Comparison of ENCODE assay signal across 8 cellular contexts in genomic region chr17:30831257-30831656, GRCh38. TPM values are rescaled to one million over a fixed set of nuclear protein-coding genes. Genes with fewer than 3 reads are reported as not detected.
DNase-seq lines count a peak whose midpoint lies in the region; ATAC-seq, FAIRE-seq and TF ChIP-seq lines count a peak whose summit lies in the region.

No MANE protein-coding gene starts in this region.

- H3K36me3 ChIP-seq in KOPT-K1 (ENCODE audit: insufficient read depth, low read length) (peaks cover 25% of the 10 kb centered on the region), keratinocyte (ENCODE audit: control insufficient read depth in 2 of 2, extremely low read depth in 1 of 2, insufficient read depth in 2 of 2, low read length in 2 of 2) (no peaks in the 10 kb centered on the region)

- H3K9ac ChIP-seq in keratinocyte (ENCODE audit: control insufficient read depth, extremely low read depth, insufficient read depth, low read length): peak overlapping the region; percentile 95

- no peak for TF ChIP-seq CTCF in keratinocyte (optimal IDR thresholded peaks at IDR 0.05 in 1 of 3, IDR thresholded peaks at IDR 0.05 in 1 of 3, conservative IDR thresholded peaks at IDR 0.05 in 1 of 3; ENCODE audit: extremely low read depth in 1 of 3, insufficient read depth in 2 of 3, low read length in 3 of 3)

- dilution Hi-C loops in keratinocyte (cut with MboI; ENCODE audit: extremely low pct_ligation_motif_present, low sequenced_read_pairs): no loop called here

- peak overlapping the region; percentile 99 for H2AFZ ChIP-seq in keratinocyte (ENCODE audit: control insufficient read depth, low read length)

- H3K27ac ChIP-seq in KOPT-K1 (ENCODE audit: low read depth, low read length, poor library complexity, severe bottlenecking): peak overlapping the region; percentile 93
- H3K27ac ChIP-seq in keratinocyte (ENCODE audit: control insufficient read depth, insufficient read depth, low read length): peak overlapping the region; percentile 79
- H3K27ac ChIP-seq in substantia nigra (ENCODE audit: low read depth, low read length, poor library complexity, severe bottlenecking): peak overlapping the region; percentile 49

- no peaks in the 10 kb centered on the region for H3K9me1 ChIP-seq in keratinocyte (ENCODE audit: control insufficient read depth, extremely low read depth, insufficient read depth, low read length)

- no peak for FAIRE-seq in keratinocyte (lab: Jason Lieb, UNC)

- no peaks in the 10 kb centered on the region for H4K20me1 ChIP-seq in keratinocyte (ENCODE audit: control insufficient read depth, extremely low read depth, insufficient read depth, low read length)

- no peak for ATAC-seq in GM18511 (IDR thresholded peaks at IDR 0.05; ENCODE audit: unreplicated experiment)

- H3K4me1 ChIP-seq in keratinocyte (ENCODE audit: control insufficient read depth, extremely low read depth, insufficient read depth, low read length): peaks cover 9% of the 10 kb centered on the region

- no peaks in the 10 kb centered on the region for H3K27me3 ChIP-seq in keratinocyte (ENCODE audit: control insufficient read depth, extremely low read depth, insufficient read depth, low read length)

- H3K9me3 ChIP-seq in KOPT-K1 (ENCODE audit: insufficient read depth, low read length, poor library complexity, severe bottlenecking): no peaks in the 10 kb centered on the region
- H3K9me3 ChIP-seq in keratinocyte (ENCODE audit: control insufficient read depth, low read depth, low read length): no peaks in the 10 kb centered on the region

- DNase-seq in ELR (ENCODE audit: low read depth) (peak; percentile 27), astrocyte of the hippocampus (ENCODE audit: low read depth, low spot score) (peak; percentile 29), keratinocyte (ENCODE audit: low read depth, low spot score) (no peak), substantia nigra (lab: John Stamatoyannopoulos, UW) (no peak), COLO829 (ENCODE audit: low spot score) (no peak)
- DNase-seq in stimulated activated CD8-positive, alpha-beta memory T cell treated with anti-CD3 and anti-CD28 coated beads, Interleukin-4, amount 100 ng/mL, for 48 hours: no peak

- peak overlapping the region; percentile 66 to 95 (median 94) for H3K4me3 ChIP-seq in keratinocyte (ENCODE audit: control insufficient read depth in 2 of 3, extremely low read depth in 1 of 3, insufficient read depth in 2 of 3, low read depth in 1 of 3, low read length in 3 of 3)

- peak overlapping the region; percentile 69 for H3K4me2 ChIP-seq in keratinocyte (ENCODE audit: control insufficient read depth, extremely low read depth, insufficient read depth, low read depth, low read length)

- peaks cover 17% of the 10 kb centered on the region for H3K79me2 ChIP-seq in keratinocyte (ENCODE audit: control insufficient read depth, insufficient read depth, low read length)

RNA-seq across cellular contexts. Expression of gene ATAD5, which starts 0.5 kb away (rescaled TPM):
- polyA plus RNA-seq in keratinocyte: 0.50 to 2.2 TPM (median 1.6 TPM) in 3 replicates
- 0.41 TPM for polyA plus RNA-seq in keratinocyte (2011; ENCODE audit: low read depth)
- polyA plus RNA-seq in keratinocyte (2011; cell fraction: cytosol; rRNA removed): 0.40 and 0.63 TPM in 2 replicates
- polyA plus RNA-seq in keratinocyte (2011; cell fraction: nucleus; rRNA removed): 1.2 and 1.7 TPM in 2 replicates
- 0.42 and 1.6 TPM in 2 replicates for polyA plus RNA-seq in keratinocyte (2012; ENCODE audit: low replicate concordance)
- 0.13 to 3.0 TPM (median 0.36 TPM) in 3 replicates for polyA minus RNA-seq in keratinocyte
- polyA minus RNA-seq in keratinocyte (2011; cell fraction: cytosol; rRNA and poly(A)+ RNA removed): 0.77 TPM
- 1.5 and 2.3 TPM in 2 replicates for polyA minus RNA-seq in keratinocyte (2011; cell fraction: nucleus; rRNA and poly(A)+ RNA removed)

RNA-seq across cellular contexts. Expression of gene CRLF3, which starts 6.8 kb away (rescaled TPM):
- 15.2 to 22.4 TPM (median 16.8 TPM) in 3 replicates for polyA plus RNA-seq in keratinocyte
- 20.1 TPM for polyA plus RNA-seq in keratinocyte (2011; ENCODE audit: low read depth)
- 13.0 and 23.0 TPM in 2 replicates for polyA plus RNA-seq in keratinocyte (2011; cell fraction: cytosol; rRNA removed)
- polyA plus RNA-seq in keratinocyte (2011; cell fraction: nucleus; rRNA removed): 18.9 and 21.7 TPM in 2 replicates
- 13.2 and 20.1 TPM in 2 replicates for polyA plus RNA-seq in keratinocyte (2012; ENCODE audit: low replicate concordance)
- 6.2 to 19.4 TPM (median 14.3 TPM) in 3 replicates for polyA minus RNA-seq in keratinocyte
- polyA minus RNA-seq in keratinocyte (2011; cell fraction: cytosol; rRNA and poly(A)+ RNA removed): 17.5 TPM
- polyA minus RNA-seq in keratinocyte (2011; cell fraction: nucleus; rRNA and poly(A)+ RNA removed): 10.3 and 27.6 TPM in 2 replicates

Comparison
In these comparisons a context has a peak if more than half of its experiments do, and no peak if none do; other contexts are left out.
1. DNase-seq: peak in ELR (single experiment) and astrocyte of the hippocampus (single experiment); none in keratinocyte (single experiment), substantia nigra (0 of 49), stimulated activated CD8-positive, alpha-beta memory T cell treated with anti-CD3 and anti-CD28 coated beads, Interleukin-4, amount 100 ng/mL, for 48 hours (single experiment) and COLO829 (single experiment).
2. Peak in every context shown above with its lines, with median percentiles within 50 percentile points of each other: H3K27ac ChIP-seq.